15 cellular contexts compared by ENCODE assay signal in the genomic region with DNA sequence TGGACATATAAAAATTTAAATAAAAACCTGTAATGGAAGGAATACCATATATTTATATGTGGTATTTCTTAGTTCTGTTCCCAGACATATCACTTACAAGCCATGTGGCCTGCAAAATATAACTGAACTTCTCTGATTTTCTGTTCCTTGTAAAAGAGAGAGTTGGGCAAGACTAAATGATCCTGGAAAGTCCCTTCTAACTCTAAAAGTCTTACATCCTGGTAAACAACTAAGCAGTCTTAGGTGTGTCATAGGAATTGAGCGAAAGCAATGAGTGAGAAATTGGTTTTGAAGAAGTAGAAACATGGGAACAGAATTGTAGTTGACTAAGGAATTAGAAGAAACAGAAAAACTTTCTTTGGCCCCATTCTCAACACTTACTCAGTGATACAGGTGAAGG. TPM values are rescaled to one million over a fixed set of nuclear protein-coding genes. Genes with fewer than 3 reads are reported as not detected.
A peak's percentile ranks its signal among the peaks of the same experiment; 100 is the strongest.
DNase-seq lines count a peak whose midpoint lies in the region; ATAC-seq lines count a peak whose summit lies in the region.
"Had no signal": no experiment of that assay in that cellular context is flagged by ENCODE, and none has a peak within 500 bp of the region (broad histone marks: within the 10 kb centered on the region; RNA-seq: fewer than 3 reads in every experiment).

No MANE protein-coding gene starts in this region.

- H3K4me1 ChIP-seq in right cardiac atrium (ENCODE audit: control insufficient read depth, insufficient read depth, low read length), result peaks cover 1% of the 10 kb centered on the region

- H3K4me3 ChIP-seq in right cardiac atrium (ENCODE audit: low read length), result peak overlapping the region; percentile 10
- H3K4me3 ChIP-seq: SJCRH30, thyroid gland had no signal

- no peaks in the 10 kb centered on the region for H3K9me3 ChIP-seq in right cardiac atrium (ENCODE audit: control insufficient read depth, low read length)
- H3K9me3 ChIP-seq: SJCRH30, thyroid gland had no signal

- H3K27ac ChIP-seq in right cardiac atrium (ENCODE audit: low read length), result no peak overlapping the region
- H3K27ac ChIP-seq: C4-2B, SJCRH30 had no signal

- intact Hi-C loops in right cardiac atrium (cut with DNase I), result no loop called here
- intact Hi-C loops in left ventricle myocardium superior (cut with micrococcal nuclease), result no loop called here

- ATAC-seq in right cardiac atrium (no peak), left ventricle myocardium superior (no peak), HG02970 (IDR thresholded peaks at IDR 0.05; ENCODE audit: low FRiP score, unreplicated experiment) (no peak), GM21529 (IDR thresholded peaks at IDR 0.05; ENCODE audit: unreplicated experiment) (no peak)

- WGBS in right cardiac atrium, result 73% methylated on average over 1 of the region's 1 CpG

- DNase-seq in right cardiac atrium (no peak), left ventricle myocardium superior (no peak), M059J (ENCODE audit: low read depth) (peak; percentile 39), fibroblast of peridontal ligament (ENCODE audit: extremely low read depth) (peak; percentile 18), NCI-H345 (lab: John Stamatoyannopoulos, UW) (no peak), HK-2 (ENCODE audit: unreplicated experiment) (no peak)
- DNase-seq: caudate nucleus; H7; NCI-H2171 treated with DMSO at 0.1 percent for 48 hours; stimulated activated CD4-positive, alpha-beta T cell treated with anti-CD3 and anti-CD28 coated beads, Interleukin-2, amount 100 ng/mL, for 48 hours; thyroid gland had no signal

- no peaks in the 10 kb centered on the region for H3K27me3 ChIP-seq in right cardiac atrium (ENCODE audit: control insufficient read depth, insufficient read depth)
- H3K27me3 ChIP-seq: SJCRH30, thyroid gland had no signal

RNA-seq across cellular contexts. Expression of a gene that starts 25.3 kb away (rescaled TPM):
- total RNA-seq in right cardiac atrium (1 to 10 TPM in 1 of 4 donors, under 1 TPM in 3; 0.40 to 1.0 (median 0.65) TPM), left ventricle myocardium superior (0.12 TPM)
- 0.57 TPM for polyA plus RNA-seq in right cardiac atrium
- 1.7 and 2.4 TPM in 2 replicates for total RNA-seq in M059J (2014; rRNA removed; shearing (Covaris generic))

Comparison
In these comparisons a context has a peak if more than half of its experiments do, and no peak if none do; other contexts are left out.
1. DNase-seq: peak in M059J (single experiment) and fibroblast of peridontal ligament (single experiment); none in right cardiac atrium (0 of 3), left ventricle myocardium superior (single experiment), NCI-H345 (single experiment) and HK-2 (single experiment).